Comparison of ENCODE assay signal across 24 cellular contexts in the genomic region with DNA sequence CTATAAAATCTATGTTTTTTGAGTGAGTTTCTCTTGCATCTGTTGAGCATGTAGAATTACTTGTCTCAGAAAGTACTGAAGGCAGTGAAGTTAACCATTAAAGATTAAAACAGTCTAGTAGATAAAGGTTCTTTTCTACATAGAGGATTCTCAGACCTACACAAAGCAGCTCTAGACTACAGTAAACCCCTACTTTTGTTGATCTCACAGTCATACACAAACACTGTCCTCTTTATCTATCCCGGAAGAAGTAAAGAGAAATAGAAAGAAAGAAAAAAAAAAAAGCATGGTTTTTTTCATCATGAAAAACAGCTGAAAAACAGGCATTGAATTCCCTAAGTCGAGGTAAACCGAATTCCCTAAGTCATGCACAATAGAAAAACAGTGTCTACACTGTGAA. TPM values are rescaled to one million over a fixed set of nuclear protein-coding genes. Genes with fewer than 3 reads are reported as not detected.
"Had no signal": no experiment of that assay in that cellular context is flagged by ENCODE, and none has a peak within 500 bp of the region (broad histone marks: within the 10 kb centered on the region; RNA-seq: fewer than 3 reads in every experiment).

No MANE protein-coding gene starts in this region.

- H3K27ac ChIP-seq: HL-60, RWPE1 had no signal

- H3K4me3 Mint-ChIP-seq: IgD-negative memory B cell had no signal

- ATAC-seq: Panc1, PC-3, SK-N-SH treated with all-trans-retinoic acid at 6 μM for 48 hours had no signal

- DNase-seq: KBM-7, MV-4-11, NCI-H1048, NCI-H1105, NCI-H1417, NCI-H1436 treated with DMSO at 0.1 percent for 48 hours, NCI-H1694, NCI-H187 treated with DMSO at 0.1 percent for 48 hours, NCI-H2081, NCI-H2107, NCI-H2227 treated with DMSO at 0.1 percent for 48 hours, NCI-H524, NCI-H526 treated with DMSO at 0.1 percent for 48 hours, NCI-H748 treated with DMSO at 0.1 percent for 48 hours, PC-3, SHP77 had no signal

- H3K36me3 Mint-ChIP-seq: IgD-negative memory B cell had no signal

- H3K4me1 Mint-ChIP-seq: IgD-negative memory B cell had no signal

- H3K9me3 Mint-ChIP-seq: IgD-negative memory B cell had no signal

- H3K27ac Mint-ChIP-seq: IgD-negative memory B cell had no signal

- FAIRE-seq: HTR-8/SVneo had no signal

RNA-seq across cellular contexts. Expression of gene COL25A1, which starts 58.6 kb away (rescaled TPM):
- total RNA-seq: MCF 10A, OCI-LY7, PC-3 had no signal
